8 cellular contexts compared by ENCODE assay signal in the genomic region with DNA sequence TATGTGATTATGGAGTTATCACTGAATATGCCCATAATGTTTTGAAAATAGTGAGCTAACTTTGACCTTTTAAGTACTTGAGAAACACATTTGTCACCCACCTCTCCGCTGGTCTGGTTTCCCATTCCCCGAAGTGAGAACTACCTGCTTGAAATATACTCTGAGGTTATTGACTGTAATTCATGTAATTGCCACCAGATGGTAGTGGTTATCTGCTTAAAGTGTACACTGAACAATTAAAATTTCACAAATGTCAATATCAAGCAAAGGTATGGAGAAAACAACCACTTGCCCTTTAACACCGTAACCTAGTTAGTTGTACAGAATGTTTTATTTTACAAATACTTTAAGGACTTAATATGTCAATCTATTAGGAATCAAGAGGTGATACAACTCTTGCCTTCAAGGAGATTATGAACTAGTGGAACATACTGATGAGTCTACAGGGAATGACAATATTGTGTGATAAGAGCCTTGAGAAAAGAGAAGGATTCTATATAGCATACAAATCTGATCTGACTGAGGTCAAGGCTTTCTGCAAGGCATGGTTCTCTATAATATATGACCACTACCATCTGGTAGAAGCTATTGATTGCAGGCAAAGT.
DNase-seq lines count a peak whose midpoint lies in the region; ATAC-seq, FAIRE-seq and TF ChIP-seq lines count a peak whose summit lies in the region.

No MANE protein-coding gene starts in this region.

- intact Hi-C loops in gastrocnemius medialis (cut with DNase I; ENCODE audit: low total_unique reads), result no loop called here
- intact Hi-C loops in CD8-positive, alpha-beta T cell (cut with DNase I, micrococcal nuclease), result no loop called here

- H3K9me3 Mint-ChIP-seq in T-cell, result peaks cover 0 to 12% (median 0%) of the 10 kb centered on the region in 3 donors
- peaks cover 3% of the 10 kb centered on the region for H3K9me3 Mint-ChIP-seq in CD8-positive, alpha-beta T cell

- TF ChIP-seq CTCF in GM06990 (IDR thresholded peaks at IDR 0.05; ENCODE audit: insufficient read depth, low read length, poor library complexity, severe bottlenecking), result peak; percentile 48
- peak; percentile 56 for TF ChIP-seq CTCF in fibroblast of mammary gland (conservative IDR thresholded peaks at IDR 0.05; ENCODE audit: control insufficient read depth, insufficient read depth, low read depth, low read length)
- peak in 4 of 5 experiments; percentile 22 to 40 (median 36) for TF ChIP-seq CTCF in gastrocnemius medialis (IDR thresholded peaks at IDR 0.05 in 4 of 5, conservative IDR thresholded peaks at IDR 0.05 in 1 of 5)
- TF ChIP-seq CTCF in CD8-positive, alpha-beta T cell (IDR thresholded peaks at IDR 0.05), result no peak

- H3K27ac Mint-ChIP-seq in T-cell, result no peak overlapping the region
- H3K27ac Mint-ChIP-seq in CD8-positive, alpha-beta T cell, result no peak overlapping the region

- no peaks in the 10 kb centered on the region for H3K36me3 Mint-ChIP-seq in T-cell
- H3K36me3 Mint-ChIP-seq in CD8-positive, alpha-beta T cell, result no peaks in the 10 kb centered on the region

- no peaks in the 10 kb centered on the region for H3K27me3 ChIP-seq in GM06990 (replicated peaks; ENCODE audit: control insufficient read depth, insufficient read depth, low read length)
- no peaks in the 10 kb centered on the region for H3K27me3 ChIP-seq in gastrocnemius medialis
- H3K27me3 ChIP-seq in CD8-positive, alpha-beta T cell (ENCODE audit: insufficient read depth, low read length), result no peaks in the 10 kb centered on the region

- H3K9me3 ChIP-seq in gastrocnemius medialis, result no peaks in the 10 kb centered on the region
- no peaks in the 10 kb centered on the region for H3K9me3 ChIP-seq in CD8-positive, alpha-beta T cell (ENCODE audit: low read length)

- CTCF ChIA-PET in T-cell (lab: Charles Lee), result no interaction called here
- CTCF ChIA-PET in CD8-positive, alpha-beta T cell (lab: Charles Lee), result interaction anchor here (0.7 kb wide), 1 partner anchor 12 kb away, joined by 3 read pairs; no protein-coding TSS in a partner anchor

- no peaks in the 10 kb centered on the region for H3K4me1 Mint-ChIP-seq in T-cell
- H3K4me1 Mint-ChIP-seq in CD8-positive, alpha-beta T cell (ENCODE audit: low read depth), result no peaks in the 10 kb centered on the region

- H3K4me3 ChIP-seq in GM06990 (replicated peaks; ENCODE audit: low read depth, low read length) (no peak overlapping the region), fibroblast of mammary gland (ENCODE audit: control insufficient read depth, low read depth, low read length) (no peak overlapping the region), gastrocnemius medialis (no peak overlapping the region)
- no peak overlapping the region for H3K4me3 ChIP-seq in CD8-positive, alpha-beta T cell (ENCODE audit: low read depth, low read length)

- H3K4me3 Mint-ChIP-seq in T-cell, result no peak overlapping the region
- H3K4me3 Mint-ChIP-seq in CD8-positive, alpha-beta T cell, result no peak overlapping the region

- in situ Hi-C loops in gastrocnemius medialis (cut with MboI; ENCODE audit: low sequenced_read_pairs in 4 of 4), result loop anchor here in 1 of 4 donors (25.0 kb wide), 1 partner anchor 1332 kb away; no protein-coding TSS in a partner anchor

- H3K36me3 ChIP-seq in GM06990 (ENCODE audit: control insufficient read depth, insufficient read depth, low read length) (no peaks in the 10 kb centered on the region), gastrocnemius medialis (no peaks in the 10 kb centered on the region)
- no peaks in the 10 kb centered on the region for H3K36me3 ChIP-seq in CD8-positive, alpha-beta T cell (ENCODE audit: insufficient read depth, low read length)

- no peak for TF ChIP-seq POLR2A in gastrocnemius medialis (IDR thresholded peaks at IDR 0.05)

- FAIRE-seq in RCC 7860 (lab: Jason Lieb, UNC), result peak; percentile 78

- H3K27me3 Mint-ChIP-seq in T-cell, result no peaks in the 10 kb centered on the region
- no peaks in the 10 kb centered on the region for H3K27me3 Mint-ChIP-seq in CD8-positive, alpha-beta T cell (ENCODE audit: low read depth)

- H3K27ac ChIP-seq in gastrocnemius medialis, result no peak overlapping the region
- no peak overlapping the region for H3K27ac ChIP-seq in CD8-positive, alpha-beta T cell (ENCODE audit: low read depth, low read length)

- DNase-seq in GM06990 (ENCODE audit: extremely low read depth, insufficient read length) (peak; percentile 2), HuH-7 (ENCODE audit: low spot score) (peak; percentile 15), RCC 7860 (ENCODE audit: low spot score) (peak; percentile 30), fibroblast of mammary gland (ENCODE audit: low read depth) (peak; percentile 48), gastrocnemius medialis (no peak), T-cell (no peak)
- no peak for DNase-seq in CD8-positive, alpha-beta T cell

- POLR2A ChIA-PET in T-cell (lab: Charles Lee), result no interaction called here
- POLR2A ChIA-PET in CD8-positive, alpha-beta T cell (lab: Charles Lee), result no interaction called here

- H3K4me1 ChIP-seq in gastrocnemius medialis, result no peaks in the 10 kb centered on the region
- no peaks in the 10 kb centered on the region for H3K4me1 ChIP-seq in CD8-positive, alpha-beta T cell (ENCODE audit: insufficient read depth, low read length)

- peak; percentile 94 for ATAC-seq in GM21619 (IDR thresholded peaks at IDR 0.05; ENCODE audit: unreplicated experiment)
- peak in 1 of 2 donors; percentile 39 for ATAC-seq in gastrocnemius medialis
- no peak for ATAC-seq in T-cell (replicated peaks in 1 of 4)
- ATAC-seq in CD8-positive, alpha-beta T cell, result no peak

Comparison
In these comparisons a context has a peak if more than half of its experiments do, and no peak if none do; other contexts are left out.
1. DNase-seq: peak in GM06990 (single experiment), HuH-7 (single experiment), RCC 7860 (single experiment) and fibroblast of mammary gland (single experiment); none in gastrocnemius medialis (0 of 2), T-cell (0 of 34) and CD8-positive, alpha-beta T cell (0 of 7).